Comparison of ENCODE assay signal across 21 cellular contexts in genomic region chr5:144774247-144774646, GRCh38.
DNase-seq lines count a peak whose midpoint lies in the region; ATAC-seq and TF ChIP-seq lines count a peak whose summit lies in the region.
"Had no signal": no experiment of that assay in that cellular context is flagged by ENCODE, and none has a peak within 500 bp of the region (broad histone marks: within the 10 kb centered on the region; RNA-seq: fewer than 3 reads in every experiment).

No MANE protein-coding gene starts in this region.

- no peaks in the 10 kb centered on the region for H3K9me3 Mint-ChIP-seq in CD4-positive, alpha-beta T cell

- peak; percentile 14 for DNase-seq in NCI-H2107 treated with DMSO at 0.1 percent for 48 hours (lab: John Stamatoyannopoulos, UW; ENCODE audit: unreplicated experiment)
- no peak for DNase-seq in NCI-H2107 (lab: John Stamatoyannopoulos, UW)
- DNase-seq in kidney tubule cell (ENCODE audit: low spot score), result peak; percentile 24
- DNase-seq in renal cortical epithelial cell (ENCODE audit: low read depth), result peak; percentile 75
- DNase-seq in amygdala (lab: John Stamatoyannopoulos, UW), result no peak
- DNase-seq in CD4-positive, alpha-beta T cell, result no peak
- DNase-seq: CD4-positive, CD25-positive, alpha-beta regulatory T cell; CD8-positive, alpha-beta memory T cell; DMS 273 treated with DMSO at 0.1 percent for 48 hours; DMS79; EL; GDM1; GM23248; H7; HCEC 1CT had no signal

- no peaks in the 10 kb centered on the region for H3K36me3 Mint-ChIP-seq in CD4-positive, alpha-beta T cell (ENCODE audit: low read depth)
- H3K36me3 Mint-ChIP-seq: CD4-positive, CD25-positive, alpha-beta regulatory T cell; CD8-positive, alpha-beta memory T cell had no signal

- POLR2A ChIA-PET in CD4-positive, alpha-beta T cell (lab: Charles Lee), result no interaction called here

- CTCF ChIA-PET in CD4-positive, alpha-beta T cell (lab: Charles Lee), result no interaction called here

- no peak for TF ChIP-seq CTCF in CD4-positive, alpha-beta T cell (IDR thresholded peaks at IDR 0.05)

- H3K27ac ChIP-seq in CD4-positive, alpha-beta T cell (ENCODE audit: low read depth, low read length), result no peak overlapping the region
- H3K27ac ChIP-seq: 22Rv1, BLaER1, C4-2B, GM23248 had no signal

- H3K4me1 Mint-ChIP-seq in CD4-positive, alpha-beta T cell (ENCODE audit: low read depth), result no peaks in the 10 kb centered on the region
- H3K4me1 Mint-ChIP-seq: B cell; CD4-positive, CD25-positive, alpha-beta regulatory T cell; CD8-positive, alpha-beta memory T cell had no signal

- no peak overlapping the region for H3K27ac Mint-ChIP-seq in CD4-positive, alpha-beta T cell
- H3K27ac Mint-ChIP-seq: B cell; CD4-positive, CD25-positive, alpha-beta regulatory T cell; CD8-positive, alpha-beta memory T cell had no signal

- H3K27me3 ChIP-seq in CD4-positive, alpha-beta T cell (ENCODE audit: control insufficient read depth, insufficient read depth, low read length), result no peaks in the 10 kb centered on the region
- H3K27me3 ChIP-seq: BLaER1 had no signal

- H3K9me3 ChIP-seq in CD4-positive, alpha-beta T cell (ENCODE audit: control insufficient read depth, low read length), result no peaks in the 10 kb centered on the region
- H3K9me3 ChIP-seq: BLaER1 had no signal

- no peak for ATAC-seq in HG03045 (IDR thresholded peaks at IDR 0.05; ENCODE audit: unreplicated experiment)
- ATAC-seq in CD4-positive, alpha-beta T cell (ENCODE audit: poor library complexity), result no peak
- ATAC-seq: GM12878 had no signal

- H3K4me3 Mint-ChIP-seq in CD4-positive, alpha-beta T cell, result no peak overlapping the region
- H3K4me3 Mint-ChIP-seq: B cell; CD4-positive, CD25-positive, alpha-beta regulatory T cell; CD8-positive, alpha-beta memory T cell had no signal

- intact Hi-C loops in CD4-positive, alpha-beta T cell (cut with DNase I, micrococcal nuclease), result no loop called here

- no peaks in the 10 kb centered on the region for H3K27me3 Mint-ChIP-seq in CD4-positive, alpha-beta T cell
- H3K27me3 Mint-ChIP-seq: B cell; CD4-positive, CD25-positive, alpha-beta regulatory T cell; CD8-positive, alpha-beta memory T cell had no signal

Comparison
In these comparisons a context has a peak if more than half of its experiments do, and no peak if none do; other contexts are left out.
1. DNase-seq: peak in NCI-H2107 treated with DMSO at 0.1 percent for 48 hours (single experiment), kidney tubule cell (single experiment) and renal cortical epithelial cell (single experiment); none in NCI-H2107 (single experiment), amygdala (0 of 56) and CD4-positive, alpha-beta T cell (0 of 10).